Comparison of ENCODE assay signal across 8 cellular contexts in the genomic region with DNA sequence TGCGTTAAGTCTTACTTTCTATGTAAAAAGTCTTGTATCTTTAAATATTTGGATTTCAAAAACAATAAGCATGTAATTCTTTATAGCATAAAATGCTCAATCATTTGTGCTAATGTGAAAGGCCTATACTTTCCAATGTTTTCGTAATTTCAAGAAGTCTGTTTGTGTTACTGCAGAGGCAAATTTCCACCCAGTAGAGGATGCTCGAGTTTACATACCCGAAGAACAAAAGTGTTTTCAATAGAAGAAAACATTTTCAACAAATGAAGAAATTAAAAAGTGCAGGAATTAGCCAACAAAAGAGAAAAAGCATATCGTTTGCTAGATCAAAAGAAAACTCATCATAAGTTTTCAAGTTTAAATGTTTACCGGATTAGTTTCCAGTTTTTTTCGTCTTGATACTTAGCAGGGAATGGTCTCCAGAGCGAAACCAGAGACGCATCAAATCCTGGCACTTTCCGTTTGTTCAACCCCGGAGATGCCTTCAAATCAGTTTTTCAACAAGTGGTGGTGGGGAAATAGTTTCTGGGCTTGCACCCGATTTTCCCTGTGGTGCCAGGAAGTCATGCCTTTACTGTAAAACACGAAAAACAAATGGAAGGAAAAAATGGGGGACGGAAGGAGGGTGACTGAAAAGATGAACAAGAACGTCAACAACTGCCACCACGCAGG. TPM values are rescaled to one million over a fixed set of nuclear protein-coding genes. Genes with fewer than 3 reads are reported as not detected.
DNase-seq lines count a peak whose midpoint lies in the region; ATAC-seq and TF ChIP-seq lines count a peak whose summit lies in the region.

No MANE protein-coding gene starts in this region.

- intact Hi-C loops in esophagus muscularis mucosa (cut with DNase I), result loop anchor here (5.0 kb wide), 2 partner anchors 55 to 95 kb away; no protein-coding TSS in a partner anchor

- ATAC-seq in activated T-cell treated with anti-CD3 and anti-CD28 coated beads, Interleukin-2, amount 50 U/mL, for 4 hours, result no peak
- ATAC-seq in omental fat pad (ENCODE audit: low FRiP score) (no peak), GM18502 (IDR thresholded peaks at IDR 0.05; ENCODE audit: poor library complexity, unreplicated experiment) (no peak)

- TF ChIP-seq CTCF in esophagus muscularis mucosa (IDR thresholded peaks at IDR 0.05) (peak in 2 of 3 experiments; percentile 10 to 15), parathyroid adenoma (IDR thresholded peaks at IDR 0.05) (no peak), omental fat pad (IDR thresholded peaks at IDR 0.05) (no peak)

- DNase-seq in activated T-cell treated with anti-CD3 and anti-CD28 coated beads, Interleukin-2, amount 50 U/mL, for 4 hours, result no peak
- no peak for DNase-seq in activated T-cell treated with anti-CD3 and anti-CD28 coated beads, Interleukin-2, amount 50 U/mL, for 1 hour
- DNase-seq in SK-N-DZ (ENCODE audit: low spot score) (peak; percentile 8), esophagus muscularis mucosa (ENCODE audit: extremely low spot score) (no peak), omental fat pad (ENCODE audit: low spot score) (no peak), SHP77 treated with DMSO at 0.1 percent for 48 hours (lab: John Stamatoyannopoulos, UW) (no peak)

- TF ChIP-seq EP300 in esophagus muscularis mucosa (IDR thresholded peaks at IDR 0.05), result no peak

- H3K4me1 ChIP-seq in esophagus muscularis mucosa (peaks cover 29 to 55% (median 45%) of the 10 kb centered on the region in 4 donors), parathyroid adenoma (peaks cover 4% of the 10 kb centered on the region)

- H3K27ac ChIP-seq in esophagus muscularis mucosa (replicated peaks in 1 of 4), result peak overlapping the region; percentile 91 to 97 (median 94)
- H3K27ac ChIP-seq in parathyroid adenoma, result peak overlapping the region; percentile 94

- peak overlapping the region; percentile 98 for H3K4me3 Mint-ChIP-seq in activated T-cell treated with anti-CD3 and anti-CD28 coated beads, Interleukin-2, amount 50 U/mL, for 4 hours

- H3K79me2 ChIP-seq in parathyroid adenoma, result peaks cover 19% of the 10 kb centered on the region

- H3K9me3 Mint-ChIP-seq in activated T-cell treated with anti-CD3 and anti-CD28 coated beads, Interleukin-2, amount 50 U/mL, for 4 hours, result no peaks in the 10 kb centered on the region

- H3K4me3 ChIP-seq in esophagus muscularis mucosa (peak overlapping the region; percentile 89 to 94 (median 92)), parathyroid adenoma (ENCODE audit: low read depth, low read length) (peak overlapping the region; percentile 97)

- peak overlapping the region; percentile 92 for H3K9ac ChIP-seq in parathyroid adenoma

- TF ChIP-seq POLR2A in esophagus muscularis mucosa (IDR thresholded peaks at IDR 0.05; ENCODE audit: low read depth), result no peak

- peaks cover 23% of the 10 kb centered on the region for H3K36me3 Mint-ChIP-seq in activated T-cell treated with anti-CD3 and anti-CD28 coated beads, Interleukin-2, amount 50 U/mL, for 4 hours (ENCODE audit: insufficient read depth)

- peak overlapping the region; percentile 86 for H2AFZ ChIP-seq in parathyroid adenoma

- H3K36me3 ChIP-seq in esophagus muscularis mucosa (peaks cover 7 to 20% (median 18%) of the 10 kb centered on the region in 4 donors), parathyroid adenoma (ENCODE audit: control insufficient read depth, insufficient read depth, low read length) (no peaks in the 10 kb centered on the region)

- H3K27me3 ChIP-seq in esophagus muscularis mucosa, result no peaks in the 10 kb centered on the region
- H3K27me3 ChIP-seq in parathyroid adenoma (ENCODE audit: control insufficient read depth, insufficient read depth, low read length), result no peaks in the 10 kb centered on the region

- H3K4me1 Mint-ChIP-seq in activated T-cell treated with anti-CD3 and anti-CD28 coated beads, Interleukin-2, amount 50 U/mL, for 4 hours (ENCODE audit: low read depth), result peaks cover 55% of the 10 kb centered on the region

- H3K9me3 ChIP-seq in esophagus muscularis mucosa, result no peaks in the 10 kb centered on the region
- H3K9me3 ChIP-seq in parathyroid adenoma (ENCODE audit: control insufficient read depth, low read length), result no peaks in the 10 kb centered on the region

- peak overlapping the region; percentile 75 for H3K4me2 ChIP-seq in parathyroid adenoma (ENCODE audit: low read length)

- no peaks in the 10 kb centered on the region for H3K27me3 Mint-ChIP-seq in activated T-cell treated with anti-CD3 and anti-CD28 coated beads, Interleukin-2, amount 50 U/mL, for 4 hours (ENCODE audit: low read depth)

- WGBS in esophagus muscularis mucosa, result 5% methylated on average over 16 of the region's 16 CpGs

RNA-seq across cellular contexts. Expression of gene CGGBP1, which starts 1.0 kb away (rescaled TPM):
- total RNA-seq in activated T-cell treated with anti-CD3 and anti-CD28 coated beads, Interleukin-2, amount 50 U/mL, for 4 hours, result 10 to 100 TPM; 51.9 to 62.6 (median 58.7) TPM
- 66.8 and 68.2 TPM in 2 replicates for polyA plus RNA-seq in SK-N-DZ (2014; cell fraction: cytosol; rRNA removed)
- polyA plus RNA-seq in SK-N-DZ (2014; cell fraction: nucleus; rRNA removed), result 92.9 and 122 TPM in 2 replicates
- 10 to 100 TPM; 52.0 to 77.2 (median 58.7) TPM for total RNA-seq in esophagus muscularis mucosa
- 10 to 100 TPM; 48.4 to 87.5 (median 60.7) TPM for total RNA-seq in omental fat pad

RNA-seq across cellular contexts. Expression of gene ZNF654, which starts 1.3 kb away (rescaled TPM):
- 1 to 10 TPM; 8.0 to 9.2 (median 8.1) TPM for total RNA-seq in activated T-cell treated with anti-CD3 and anti-CD28 coated beads, Interleukin-2, amount 50 U/mL, for 4 hours
- polyA plus RNA-seq in SK-N-DZ (2014; cell fraction: cytosol; rRNA removed), result 3.6 and 3.7 TPM in 2 replicates
- 6.4 and 6.7 TPM in 2 replicates for polyA plus RNA-seq in SK-N-DZ (2014; cell fraction: nucleus; rRNA removed)
- total RNA-seq in esophagus muscularis mucosa (10 to 100 TPM; 11.8 to 17.9 (median 16.0) TPM), omental fat pad (10 to 100 TPM; 12.5 to 19.2 (median 16.0) TPM)

Comparison
In these comparisons a context has a peak if more than half of its experiments do, and no peak if none do; other contexts are left out.
1. CTCF ChIP-seq: peak in esophagus muscularis mucosa (2 of 3); none in parathyroid adenoma (single experiment) and omental fat pad (0 of 3).